Comparison of ENCODE assay signal across 1 cellular context in genomic region chr22:24224468-24224867, GRCh38.
A peak's percentile ranks its signal among the peaks of the same experiment; 100 is the strongest.
TF ChIP-seq lines count a peak whose summit lies in the region.

No MANE protein-coding gene starts in this region.

TF ChIP-seq in K562, 482 proteins besides CTCF, POLR2A, EP300 and RAD21:
- no peak for TF ChIP-seq ZNF280A (IDR thresholded peaks at IDR 0.05; ENCODE audit: low read depth, partially characterized antibody)
- no peak for TF ChIP-seq ZNF280B (CRISPR knock-in tag; IDR thresholded peaks at IDR 0.05)
- no peak for TF ChIP-seq HMBOX1 (IDR thresholded peaks at IDR 0.05)
- TF ChIP-seq TFAM (CRISPR knock-in tag; conservative IDR thresholded peaks at IDR 0.05): no peak
- TF ChIP-seq NBN (IDR thresholded peaks at IDR 0.05; ENCODE audit: low read depth): no peak
- no peak for TF ChIP-seq FOXM1 (IDR thresholded peaks at IDR 0.05; ENCODE audit: low read depth)
- no peak for TF ChIP-seq FOXM1 (CRISPR knock-in tag; IDR thresholded peaks at IDR 0.05; ENCODE audit: low read depth)
- TF ChIP-seq ZFP1 (CRISPR knock-in tag; IDR thresholded peaks at IDR 0.05): no peak
- peak; percentile 98 for TF ChIP-seq ZNF41 (CRISPR knock-in tag; conservative IDR thresholded peaks at IDR 0.05)
- TF ChIP-seq ZFP36 (IDR thresholded peaks at IDR 0.05; ENCODE audit: low read depth, low read length, partially characterized antibody): no peak
- peak; percentile 49; the same call in 1 of the 2 replicates for TF ChIP-seq ZBTB40 (IDR thresholded peaks at IDR 0.05)
- no peak for TF ChIP-seq ZBTB40 (CRISPR knock-in tag; IDR thresholded peaks at IDR 0.05)
